9 cellular contexts compared by ENCODE assay signal in genomic region chr12:51326762-51327439, GRCh38. TPM values are rescaled to one million over a fixed set of nuclear protein-coding genes. Genes with fewer than 3 reads are reported as not detected.
DNase-seq lines count a peak whose midpoint lies in the region; ATAC-seq, FAIRE-seq and TF ChIP-seq lines count a peak whose summit lies in the region.
"Had no signal": no experiment of that assay in that cellular context is flagged by ENCODE, and none has a peak within 500 bp of the region (broad histone marks: within the 10 kb centered on the region; RNA-seq: fewer than 3 reads in every experiment).

No MANE protein-coding gene starts in this region.

- H3K27ac Mint-ChIP-seq in progenitor cell of endocrine pancreas: peak overlapping the region; percentile 34

- TF ChIP-seq POLR2A in GM12891 (IDR thresholded peaks at IDR 0.05; ENCODE audit: low read depth, low read length): no peak

- H3K4me2 ChIP-seq in fibroblast of lung (ENCODE audit: extremely low read depth, insufficient read depth, low read length): no peak overlapping the region

- no peaks in the 10 kb centered on the region for H3K27me3 Mint-ChIP-seq in progenitor cell of endocrine pancreas

- no peaks in the 10 kb centered on the region for H3K36me3 ChIP-seq in SJCRH30
- no peaks in the 10 kb centered on the region for H3K36me3 ChIP-seq in fibroblast of lung (ENCODE audit: control insufficient read depth, insufficient read depth, low read length)

- no peak overlapping the region for H3K27ac ChIP-seq in SJCRH30
- H3K27ac ChIP-seq in fibroblast of lung (ENCODE audit: insufficient read depth, low read length): peak overlapping the region; percentile 3

- H3K4me1 Mint-ChIP-seq in progenitor cell of endocrine pancreas (ENCODE audit: low read depth): peaks cover 5% of the 10 kb centered on the region

- no peak for TF ChIP-seq CTCF in fibroblast of lung (conservative IDR thresholded peaks at IDR 0.05 in 1 of 2, IDR thresholded peaks at IDR 0.05 in 1 of 2; ENCODE audit: low read depth in 1 of 2, low read length in 2 of 2)
- no peak for TF ChIP-seq CTCF in progenitor cell of endocrine pancreas (IDR thresholded peaks at IDR 0.05; ENCODE audit: unreplicated experiment)

- no peaks in the 10 kb centered on the region for H3K9me3 Mint-ChIP-seq in progenitor cell of endocrine pancreas (ENCODE audit: low read depth)

- H3K36me3 Mint-ChIP-seq in progenitor cell of endocrine pancreas (ENCODE audit: insufficient read depth): no peaks in the 10 kb centered on the region

- no peaks in the 10 kb centered on the region for H3K27me3 ChIP-seq in SJCRH30
- no peaks in the 10 kb centered on the region for H3K27me3 ChIP-seq in fibroblast of lung (ENCODE audit: control insufficient read depth, insufficient read depth, low read length)

- H2AFZ ChIP-seq in fibroblast of lung (ENCODE audit: low read length): peak overlapping the region; percentile 42

- H3K4me1 ChIP-seq in SJCRH30: peaks cover 10% of the 10 kb centered on the region; the same call in 1 of the 2 replicates
- H3K4me1 ChIP-seq in fibroblast of lung (ENCODE audit: control insufficient read depth, extremely low read depth, insufficient read depth, low read length): no peaks in the 10 kb centered on the region

- no peak for FAIRE-seq in GM12891 (lab: Jason Lieb, UNC)

- DNase-seq in GM12891 (ENCODE audit: insufficient read length, low spot score): peak; percentile 57
- peak; percentile 10 to 51 for DNase-seq in SJCRH30
- DNase-seq in fibroblast of lung (ENCODE audit: low read depth in 2 of 2): peak; percentile 66 to 78
- DNase-seq in progenitor cell of endocrine pancreas (ENCODE audit: low spot score, unreplicated experiment): no peak
- no peak for DNase-seq in NCI-H146 treated with DMSO at 0.1 percent for 48 hours (lab: John Stamatoyannopoulos, UW; ENCODE audit: unreplicated experiment)
- DNase-seq in cerebellum (ENCODE audit: low spot score): no peak

- no peaks in the 10 kb centered on the region for H3K79me2 ChIP-seq in fibroblast of lung (ENCODE audit: control insufficient read depth, insufficient read depth, low read length)

- no peak overlapping the region for H3K4me3 ChIP-seq in SJCRH30
- no peak overlapping the region for H3K4me3 ChIP-seq in fibroblast of lung (replicated peaks in 1 of 4; ENCODE audit: control extremely low read depth in 1 of 4, insufficient read depth in 1 of 4, low read depth in 3 of 4, low read length in 4 of 4)

- no peaks in the 10 kb centered on the region for H4K20me1 ChIP-seq in fibroblast of lung (ENCODE audit: control insufficient read depth, extremely low read depth, insufficient read depth, low read length)

- no peaks in the 10 kb centered on the region for H3K9me3 ChIP-seq in SJCRH30 (replicated peaks)
- no peaks in the 10 kb centered on the region for H3K9me3 ChIP-seq in fibroblast of lung (ENCODE audit: control insufficient read depth, insufficient read depth, low read depth, low read length)

- ATAC-seq in HG02840 (IDR thresholded peaks at IDR 0.05; ENCODE audit: low FRiP score, unreplicated experiment) (peak; percentile 44), GM19035 (IDR thresholded peaks at IDR 0.05; ENCODE audit: unreplicated experiment) (no peak)

- H3K9ac ChIP-seq in fibroblast of lung (ENCODE audit: insufficient read depth, low read length): no peak overlapping the region

- no peak overlapping the region for H3K4me3 Mint-ChIP-seq in progenitor cell of endocrine pancreas (ENCODE audit: low read depth)

TF ChIP-seq in GM12891, 5 proteins besides CTCF, POLR2A, EP300 and RAD21:
- no peak for TF ChIP-seq POLR2AphosphoS5 (IDR thresholded peaks at IDR 0.05; ENCODE audit: low read depth, low read length)
- no peak for TF ChIP-seq TAF1 (IDR thresholded peaks at IDR 0.05; ENCODE audit: low read depth, low read length)
- peak; percentile 90 for TF ChIP-seq SPI1 (IDR thresholded peaks at IDR 0.05; ENCODE audit: low read depth, low read length)
- no peak for TF ChIP-seq PAX5 (IDR thresholded peaks at IDR 0.05; ENCODE audit: insufficient read depth, low read length, severe bottlenecking)
- no peak for TF ChIP-seq POU2F2 (IDR thresholded peaks at IDR 0.05; ENCODE audit: low read depth, low read length)

RNA-seq across cellular contexts. Expression of gene BIN2, which starts 2.9 kb away (rescaled TPM):
- polyA plus RNA-seq in GM12891 (2012; ENCODE audit: low read depth, missing spikeins): 18.6 TPM
- not detected in 2 replicates for total RNA-seq in SJCRH30 (2014; rRNA removed; shearing (Covaris generic))
- total RNA-seq in fibroblast of lung (not detected in 2 replicates), progenitor cell of endocrine pancreas (not detected in 2 replicates), cerebellum (1.1 TPM)
- polyA plus RNA-seq in fibroblast of lung: not detected in 2 replicates
- polyA plus RNA-seq in fibroblast of lung (2012): not detected in 2 replicates
- polyA minus RNA-seq in fibroblast of lung (ENCODE audit: low replicate concordance): not detected in 2 replicates

RNA-seq across cellular contexts. Expression of gene CELA1, which starts 19.6 kb away (rescaled TPM):
- not detected for polyA plus RNA-seq in GM12891 (2012; ENCODE audit: low read depth, missing spikeins)
- not detected in 2 replicates for total RNA-seq in SJCRH30 (2014; rRNA removed; shearing (Covaris generic))
- total RNA-seq in fibroblast of lung: not detected in 2 replicates
- polyA plus RNA-seq in fibroblast of lung: not detected in 2 replicates
- not detected in 2 replicates for polyA plus RNA-seq in fibroblast of lung (2012)
- polyA minus RNA-seq in fibroblast of lung (ENCODE audit: low replicate concordance): not detected in 2 replicates
- total RNA-seq in progenitor cell of endocrine pancreas: not detected in 2 replicates
- total RNA-seq in cerebellum: not detected
- total RNA-seq: activated CD8-positive, alpha-beta memory T cell treated with anti-CD3 and anti-CD28 coated beads for 36 hours had no signal

RNA-seq across cellular contexts. Expression of gene SMAGP, which starts 56.7 kb away (rescaled TPM):
- 2.7 TPM for polyA plus RNA-seq in GM12891 (2012; ENCODE audit: low read depth, missing spikeins)
- total RNA-seq in SJCRH30 (2014; rRNA removed; shearing (Covaris generic)): 0.38 and 1.2 TPM in 2 replicates
- 5.1 and 11.6 TPM in 2 replicates for total RNA-seq in fibroblast of lung
- 20.5 and 43.7 TPM in 2 replicates for polyA plus RNA-seq in fibroblast of lung
- polyA plus RNA-seq in fibroblast of lung (2012): 16.1 and 41.2 TPM in 2 replicates
- polyA minus RNA-seq in fibroblast of lung (ENCODE audit: low replicate concordance): 16.7 and 70.7 TPM in 2 replicates
- total RNA-seq in progenitor cell of endocrine pancreas: 9.1 and 11.0 TPM in 2 replicates
- 2.1 TPM for total RNA-seq in cerebellum

Comparison
In these comparisons a context has a peak if more than half of its experiments do, and no peak if none do; other contexts are left out.
1. DNase-seq: peak in GM12891 (single experiment), SJCRH30 (2 of 2) and fibroblast of lung (2 of 2); none in progenitor cell of endocrine pancreas (single experiment), NCI-H146 treated with DMSO at 0.1 percent for 48 hours (single experiment) and cerebellum (single experiment).